In the genomic region with DNA sequence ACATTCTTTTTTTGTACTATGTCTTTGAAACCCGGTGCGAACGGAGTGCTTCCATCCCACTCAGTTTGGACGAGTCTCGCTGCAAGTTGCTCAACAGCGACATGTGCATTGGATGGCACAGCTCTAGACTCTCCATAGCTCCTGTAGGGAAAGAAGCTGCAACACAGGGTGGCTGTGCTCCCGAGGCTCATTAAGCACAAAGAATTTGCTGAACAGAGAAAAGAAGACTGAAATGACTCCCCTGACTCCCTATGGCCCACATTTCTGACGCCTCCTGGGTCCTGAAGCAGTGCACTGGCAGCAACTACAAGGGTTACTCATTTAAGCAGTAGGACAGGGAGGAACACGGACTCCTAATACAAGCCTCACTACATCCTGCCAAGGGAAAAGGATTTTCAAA, we compare ENCODE assay signal across 1 cellular context.
TF ChIP-seq lines count a peak whose summit lies in the region.

No MANE protein-coding gene starts in this region.

TF ChIP-seq in GM12891, 5 proteins besides CTCF, POLR2A, EP300 and RAD21 (continued from another document):
- TF ChIP-seq TAF1 (IDR thresholded peaks at IDR 0.05; ENCODE audit: low read depth, low read length), result no peak
- TF ChIP-seq POU2F2 (IDR thresholded peaks at IDR 0.05; ENCODE audit: low read depth, low read length), result no peak
- no peak for TF ChIP-seq POLR2AphosphoS5 (IDR thresholded peaks at IDR 0.05; ENCODE audit: low read depth, low read length)
- no peak for TF ChIP-seq PAX5 (IDR thresholded peaks at IDR 0.05; ENCODE audit: insufficient read depth, low read length, severe bottlenecking)
